ENCODE assay signal across 22 cellular contexts in the genomic region with DNA sequence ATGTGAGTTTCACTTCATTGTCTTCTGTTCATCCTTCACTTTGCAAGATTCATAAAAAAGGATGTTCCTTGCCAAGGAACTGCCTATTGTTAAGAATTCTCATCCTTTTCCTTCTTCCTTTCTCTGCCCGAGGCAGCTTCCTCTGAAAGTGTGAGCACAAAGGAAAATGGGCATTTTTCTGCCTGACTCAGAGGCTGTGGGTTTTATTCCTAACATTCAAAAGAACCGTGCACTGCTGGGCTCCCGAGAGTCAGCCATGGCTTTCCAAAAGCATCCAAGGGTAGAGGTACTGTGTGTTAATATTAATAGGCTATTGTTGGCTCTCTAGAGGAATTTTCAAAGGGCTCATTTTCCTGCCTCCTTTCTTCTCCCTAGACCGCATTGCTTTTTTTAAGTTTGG.
"Had no signal": no experiment of that assay in that cellular context is flagged by ENCODE, and none has a peak within 500 bp of the region (broad histone marks: within the 10 kb centered on the region; RNA-seq: fewer than 3 reads in every experiment).

No MANE protein-coding gene starts in this region.

- H3K27me3 Mint-ChIP-seq: brain had no signal

- H3K4me3 ChIP-seq: esophagus squamous epithelium, hepatocyte, lower lobe of right lung, thyroid gland had no signal

- DNase-seq: activated B cell treated with CpG ODN at 0.5 μM for 24 hours; activated CD4-positive, alpha-beta memory T cell treated with anti-CD3 and anti-CD28 coated beads, Interleukin-2, amount 10 ng/mL, durations not matched to agents 7 days and 5 days; activated CD4-positive, alpha-beta T cell treated with anti-CD3 and anti-CD28 coated beads for 4 hours; activated CD8-positive, alpha-beta memory T cell treated with anti-CD3 and anti-CD28 coated beads, Interleukin-2, amount 10 ng/mL, durations not matched to agents 7 days and 5 days; activated naive CD8-positive, alpha-beta T cell treated with anti-CD3 and anti-CD28 coated beads for 36 hours; amniotic stem cell; cortex of kidney; effector CD8-positive, alpha-beta T cell; esophagus squamous epithelium; lower lobe of right lung; midbrain; retina; stimulated activated CD4-positive, alpha-beta T cell treated with anti-CD3 and anti-CD28 coated beads, Interleukin-12 subunit alpha, Interleukin-12 subunit beta, amount 100 ng/mL, for 4 hours; stimulated activated CD4-positive, alpha-beta T cell treated with anti-CD3 and anti-CD28 coated beads, Interleukin-1b, Interleukin-23, amount 100 ng/mL, for 48 hours; stimulated activated CD8-positive, alpha-beta memory T cell treated with anti-CD3 and anti-CD28 coated beads, Interleukin-4, amount 100 ng/mL, for 48 hours; stimulated activated naive CD4-positive, alpha-beta T cell treated with Interleukin-2 at 50 U/mL for 16 hours; thyroid gland had no signal

- H3K9me3 ChIP-seq: esophagus squamous epithelium, lower lobe of right lung, thyroid gland had no signal

- H3K27ac ChIP-seq: esophagus squamous epithelium, hepatocyte, lower lobe of right lung, thyroid gland had no signal

- ATAC-seq: activated CD8-positive, alpha-beta memory T cell treated with anti-CD3 and anti-CD28 coated beads, Interleukin-2, amount 10 ng/mL, durations not matched to agents 7 days and 5 days; lower lobe of right lung had no signal

- H3K4me3 Mint-ChIP-seq: activated B cell treated with CpG ODN at 0.5 μM for 24 hours; activated CD4-positive, alpha-beta memory T cell treated with anti-CD3 and anti-CD28 coated beads, Interleukin-2, amount 10 ng/mL, durations not matched to agents 7 days and 5 days; activated CD8-positive, alpha-beta memory T cell treated with anti-CD3 and anti-CD28 coated beads, Interleukin-2, amount 10 ng/mL, durations not matched to agents 7 days and 5 days; activated naive CD8-positive, alpha-beta T cell treated with anti-CD3 and anti-CD28 coated beads for 36 hours; brain; central memory CD8-positive, alpha-beta T cell; nephron; T-helper 2 cell treated with Interferon-gamma antibody and Interleukin-4, amounts not matched to agents 5 μg/mL and 100 μg/mL, for 36 hours had no signal

- H3K9me3 Mint-ChIP-seq: activated B cell treated with CpG ODN at 0.5 μM for 24 hours; activated naive CD8-positive, alpha-beta T cell treated with anti-CD3 and anti-CD28 coated beads for 36 hours had no signal

- H3K4me1 ChIP-seq: esophagus squamous epithelium, thyroid gland had no signal

- H2AFZ ChIP-seq: hepatocyte had no signal

- H3K79me2 ChIP-seq: hepatocyte had no signal

- H3K27ac Mint-ChIP-seq: activated B cell treated with CpG ODN at 0.5 μM for 24 hours; activated CD4-positive, alpha-beta memory T cell treated with anti-CD3 and anti-CD28 coated beads, Interleukin-2, amount 10 ng/mL, durations not matched to agents 7 days and 5 days; activated CD8-positive, alpha-beta memory T cell treated with anti-CD3 and anti-CD28 coated beads, Interleukin-2, amount 10 ng/mL, durations not matched to agents 7 days and 5 days; activated naive CD8-positive, alpha-beta T cell treated with anti-CD3 and anti-CD28 coated beads for 36 hours; nephron; T-helper 2 cell treated with Interferon-gamma antibody and Interleukin-4, amounts not matched to agents 5 μg/mL and 100 μg/mL, for 36 hours had no signal

- H3K36me3 Mint-ChIP-seq: activated CD8-positive, alpha-beta memory T cell treated with anti-CD3 and anti-CD28 coated beads, Interleukin-2, amount 10 ng/mL, durations not matched to agents 7 days and 5 days; activated naive CD8-positive, alpha-beta T cell treated with anti-CD3 and anti-CD28 coated beads for 36 hours; brain had no signal

- H3K4me1 Mint-ChIP-seq: activated B cell treated with CpG ODN at 0.5 μM for 24 hours; activated CD4-positive, alpha-beta memory T cell treated with anti-CD3 and anti-CD28 coated beads, Interleukin-2, amount 10 ng/mL, durations not matched to agents 7 days and 5 days; activated CD8-positive, alpha-beta memory T cell treated with anti-CD3 and anti-CD28 coated beads, Interleukin-2, amount 10 ng/mL, durations not matched to agents 7 days and 5 days; activated naive CD8-positive, alpha-beta T cell treated with anti-CD3 and anti-CD28 coated beads for 36 hours; central memory CD8-positive, alpha-beta T cell; nephron had no signal

- H3K27me3 ChIP-seq: hepatocyte, thyroid gland had no signal

- H3K4me2 ChIP-seq: hepatocyte had no signal

- H3K36me3 ChIP-seq: esophagus squamous epithelium, lower lobe of right lung, thyroid gland had no signal
